8 cellular contexts compared by ENCODE assay signal in the genomic region with DNA sequence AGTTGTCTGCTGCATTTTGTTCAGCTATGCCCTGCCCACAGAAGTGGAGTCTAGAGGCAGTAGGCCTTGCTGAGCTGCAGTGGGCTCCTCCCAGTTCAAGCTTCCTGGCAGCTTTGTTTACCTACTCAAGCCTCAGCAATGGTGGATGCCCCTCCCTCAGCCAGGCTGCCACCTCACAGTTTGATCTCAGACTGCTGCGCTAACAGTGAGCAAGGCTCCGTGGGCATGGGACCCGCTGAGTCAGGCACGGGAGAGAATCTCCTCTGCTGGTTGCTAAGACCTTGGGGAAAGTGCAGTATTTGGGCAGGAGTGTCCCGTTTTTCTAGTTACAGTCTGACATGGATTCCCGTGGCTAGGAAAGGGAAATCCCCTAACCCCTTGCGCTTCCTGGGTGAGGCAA. TPM values are rescaled to one million over a fixed set of nuclear protein-coding genes. Genes with fewer than 3 reads are reported as not detected.
DNase-seq lines count a peak whose midpoint lies in the region; ATAC-seq and TF ChIP-seq lines count a peak whose summit lies in the region.
"Not testable (repeated sequence)": the region's sequence is repeated elsewhere in the genome, so short reads cannot be mapped to it uniquely, and the experiment has no call there.

No MANE protein-coding gene starts in this region.

- H3K9me3 Mint-ChIP-seq in CD4-positive, alpha-beta memory T cell; T-cell; activated CD4-positive, alpha-beta T cell treated with anti-CD3 and anti-CD28 coated beads for 36 hours (ENCODE audit: low read depth); activated CD8-positive, alpha-beta T cell treated with anti-CD3 and anti-CD28 coated beads for 36 hours; activated T-helper 17 cell treated with anti-CD3 and anti-CD28 coated beads, Interleukin-2, amount 50 U/mL, for 72 hours; effector memory CD8-positive, alpha-beta T cell: not testable (repeated sequence)

- peak overlapping the region in 2 of 8 donors; percentile 51 to 71 for H3K4me3 Mint-ChIP-seq in CD4-positive, alpha-beta memory T cell
- peak overlapping the region in 1 of 3 donors; percentile 49 for H3K4me3 Mint-ChIP-seq in T-cell
- not testable (repeated sequence) for H3K4me3 Mint-ChIP-seq in activated CD4-positive, alpha-beta T cell treated with anti-CD3 and anti-CD28 coated beads for 36 hours; activated CD8-positive, alpha-beta T cell treated with anti-CD3 and anti-CD28 coated beads for 36 hours; effector memory CD8-positive, alpha-beta T cell
- peak overlapping the region; percentile 23 for H3K4me3 Mint-ChIP-seq in activated T-helper 17 cell treated with anti-CD3 and anti-CD28 coated beads, Interleukin-2, amount 50 U/mL, for 72 hours

- peak in 2 of 4 experiments; percentile 17 to 59 for ATAC-seq in T-cell (replicated peaks in 1 of 4)
- ATAC-seq in activated CD4-positive, alpha-beta T cell treated with anti-CD3 and anti-CD28 coated beads for 36 hours; activated CD8-positive, alpha-beta T cell treated with anti-CD3 and anti-CD28 coated beads for 36 hours; effector memory CD8-positive, alpha-beta T cell (replicated peaks): not testable (repeated sequence)
- ATAC-seq in activated T-helper 17 cell treated with anti-CD3 and anti-CD28 coated beads, Interleukin-2, amount 50 U/mL, for 72 hours (replicated peaks): peak; percentile 18

- H3K9me3 ChIP-seq in CD4-positive, alpha-beta memory T cell (ENCODE audit: control insufficient read depth in 1 of 2, low read length in 2 of 2); cardiac muscle cell (ENCODE audit: low read depth): not testable (repeated sequence)

- POLR2A ChIA-PET in CD4-positive, alpha-beta memory T cell (lab: Charles Lee; ENCODE audit: partially characterized antibody); T-cell (lab: Charles Lee); activated CD4-positive, alpha-beta T cell treated with anti-CD3 and anti-CD28 coated beads for 36 hours (lab: Charles Lee): not testable (repeated sequence)
- POLR2A ChIA-PET in activated CD8-positive, alpha-beta T cell treated with anti-CD3 and anti-CD28 coated beads for 36 hours (lab: Charles Lee): interaction anchor here (1.5 kb wide), 1 partner anchor 21 kb away, joined by 3 read pairs; no protein-coding TSS in a partner anchor

- not testable (repeated sequence) for H3K27ac ChIP-seq in CD4-positive, alpha-beta memory T cell (ENCODE audit: low read depth, low read length)
- peak overlapping the region; percentile 65 for H3K27ac ChIP-seq in cardiac muscle cell

- H3K36me3 ChIP-seq in CD4-positive, alpha-beta memory T cell (ENCODE audit: insufficient read depth, low read length); cardiac muscle cell: not testable (repeated sequence)

- TF ChIP-seq CTCF in activated CD8-positive, alpha-beta T cell treated with anti-CD3 and anti-CD28 coated beads for 36 hours (IDR thresholded peaks at IDR 0.05); cardiac muscle cell (IDR thresholded peaks at IDR 0.05; ENCODE audit: low read depth, low read length): not testable (repeated sequence)

- H3K36me3 Mint-ChIP-seq in CD4-positive, alpha-beta memory T cell: peaks cover 42 to 45% of the 10 kb centered on the region in 2 donors
- H3K36me3 Mint-ChIP-seq in T-cell: peaks cover 45% of the 10 kb centered on the region
- H3K36me3 Mint-ChIP-seq in activated CD4-positive, alpha-beta T cell treated with anti-CD3 and anti-CD28 coated beads for 36 hours (ENCODE audit: low read depth): peaks cover 38% of the 10 kb centered on the region
- peaks cover 35% of the 10 kb centered on the region for H3K36me3 Mint-ChIP-seq in activated CD8-positive, alpha-beta T cell treated with anti-CD3 and anti-CD28 coated beads for 36 hours (ENCODE audit: low read depth)
- H3K36me3 Mint-ChIP-seq in activated T-helper 17 cell treated with anti-CD3 and anti-CD28 coated beads, Interleukin-2, amount 50 U/mL, for 72 hours (ENCODE audit: low read depth): peaks cover 53% of the 10 kb centered on the region
- peaks cover 43% of the 10 kb centered on the region for H3K36me3 Mint-ChIP-seq in effector memory CD8-positive, alpha-beta T cell (ENCODE audit: insufficient read depth)

- intact Hi-C loops in CD4-positive, alpha-beta memory T cell (cut with micrococcal nuclease); activated CD4-positive, alpha-beta T cell treated with anti-CD3 and anti-CD28 coated beads for 36 hours (cut with DNase I, micrococcal nuclease); activated CD8-positive, alpha-beta T cell treated with anti-CD3 and anti-CD28 coated beads for 36 hours (cut with micrococcal nuclease): not testable (repeated sequence)

- DNase-seq in CD4-positive, alpha-beta memory T cell: peak in 3 of 5 donors; percentile 6 to 39 (median 12)
- DNase-seq in T-cell: peak in 17 of 34 experiments; percentile 2 to 42 (median 5)
- peak; percentile 35 for DNase-seq in activated CD4-positive, alpha-beta T cell treated with anti-CD3 and anti-CD28 coated beads for 36 hours
- peak; percentile 6 for DNase-seq in activated CD8-positive, alpha-beta T cell treated with anti-CD3 and anti-CD28 coated beads for 36 hours
- not testable (repeated sequence) for DNase-seq in effector memory CD8-positive, alpha-beta T cell; cardiac muscle cell (ENCODE audit: low read depth in 1 of 2, low spot score in 1 of 2)
- DNase-seq in stimulated activated CD4-positive, alpha-beta T cell treated with anti-CD3 and anti-CD28 coated beads, Interleukin-1b, Interleukin-23, amount 100 ng/mL, for 48 hours: peak; percentile 10

- not testable (repeated sequence) for H3K27me3 Mint-ChIP-seq in CD4-positive, alpha-beta memory T cell; T-cell; activated CD4-positive, alpha-beta T cell treated with anti-CD3 and anti-CD28 coated beads for 36 hours; activated CD8-positive, alpha-beta T cell treated with anti-CD3 and anti-CD28 coated beads for 36 hours; activated T-helper 17 cell treated with anti-CD3 and anti-CD28 coated beads, Interleukin-2, amount 50 U/mL, for 72 hours; effector memory CD8-positive, alpha-beta T cell

- CTCF ChIA-PET in CD4-positive, alpha-beta memory T cell (lab: Charles Lee; ENCODE audit: partially characterized antibody): interaction anchor here (0.6 kb wide), 1 partner anchor 20 kb away, joined by 3 read pairs; no protein-coding TSS in a partner anchor
- CTCF ChIA-PET in T-cell (lab: Charles Lee); activated CD8-positive, alpha-beta T cell treated with anti-CD3 and anti-CD28 coated beads for 36 hours (lab: Charles Lee): not testable (repeated sequence)
- CTCF ChIA-PET in activated CD4-positive, alpha-beta T cell treated with anti-CD3 and anti-CD28 coated beads for 36 hours (lab: Charles Lee): interaction anchor here (0.6 to 0.7 kb wide), 2 partner anchors 26 to 43 kb away, joined by 3 read pairs; no protein-coding TSS in a partner anchor

- peak overlapping the region in 4 of 7 donors; percentile 2 to 91 (median 70) for H3K27ac Mint-ChIP-seq in CD4-positive, alpha-beta memory T cell
- H3K27ac Mint-ChIP-seq in T-cell: peak overlapping the region; percentile 70 to 84
- H3K27ac Mint-ChIP-seq in activated CD4-positive, alpha-beta T cell treated with anti-CD3 and anti-CD28 coated beads for 36 hours: peak overlapping the region; percentile 29
- H3K27ac Mint-ChIP-seq in activated CD8-positive, alpha-beta T cell treated with anti-CD3 and anti-CD28 coated beads for 36 hours; activated T-helper 17 cell treated with anti-CD3 and anti-CD28 coated beads, Interleukin-2, amount 50 U/mL, for 72 hours: not testable (repeated sequence)
- peak overlapping the region; percentile 31 to 80 for H3K27ac Mint-ChIP-seq in effector memory CD8-positive, alpha-beta T cell

- not testable (repeated sequence) for H3K4me1 ChIP-seq in CD4-positive, alpha-beta memory T cell (ENCODE audit: insufficient read depth, low read length); cardiac muscle cell (ENCODE audit: low read depth)

- H3K4me1 Mint-ChIP-seq in CD4-positive, alpha-beta memory T cell: peaks cover 10 to 26% (median 17%) of the 10 kb centered on the region in 4 donors
- H3K4me1 Mint-ChIP-seq in T-cell: peaks cover 17 to 24% (median 19%) of the 10 kb centered on the region in 3 donors
- not testable (repeated sequence) for H3K4me1 Mint-ChIP-seq in activated CD4-positive, alpha-beta T cell treated with anti-CD3 and anti-CD28 coated beads for 36 hours; activated CD8-positive, alpha-beta T cell treated with anti-CD3 and anti-CD28 coated beads for 36 hours (ENCODE audit: low read depth); activated T-helper 17 cell treated with anti-CD3 and anti-CD28 coated beads, Interleukin-2, amount 50 U/mL, for 72 hours
- peaks cover 9 to 15% of the 10 kb centered on the region in 2 donors for H3K4me1 Mint-ChIP-seq in effector memory CD8-positive, alpha-beta T cell (ENCODE audit: low read depth in 2 of 2)

- not testable (repeated sequence) for H3K4me3 ChIP-seq in CD4-positive, alpha-beta memory T cell (ENCODE audit: low read length in 2 of 2); cardiac muscle cell

- H3K27me3 ChIP-seq in CD4-positive, alpha-beta memory T cell (ENCODE audit: insufficient read depth, low read length); cardiac muscle cell: not testable (repeated sequence)

RNA-seq across cellular contexts. Expression of gene USP32, which starts 49.4 kb away (rescaled TPM):
- 10 to 100 TPM; 31.1 to 36.2 TPM for total RNA-seq in CD4-positive, alpha-beta memory T cell
- polyA plus RNA-seq in CD4-positive, alpha-beta memory T cell: 1 to 10 TPM; 2.6 to 9.7 TPM
- 10 to 100 TPM; 30.0 to 34.5 (median 31.4) TPM for total RNA-seq in T-cell
- 10 to 100 TPM; 32.3 to 33.1 TPM for total RNA-seq in activated CD4-positive, alpha-beta T cell treated with anti-CD3 and anti-CD28 coated beads for 36 hours
- total RNA-seq in activated CD8-positive, alpha-beta T cell treated with anti-CD3 and anti-CD28 coated beads for 36 hours: 10 to 100 TPM; 26.5 TPM
- 10 to 100 TPM; 32.7 to 42.2 TPM for total RNA-seq in activated T-helper 17 cell treated with anti-CD3 and anti-CD28 coated beads, Interleukin-2, amount 50 U/mL, for 72 hours
- 25.0 and 32.2 TPM in 2 replicates for total RNA-seq in cardiac muscle cell
- 19.7 and 32.7 TPM in 2 replicates for polyA plus RNA-seq in cardiac muscle cell
